Comparison of ENCODE assay signal across 13 cellular contexts in genomic region chr6:11595903-11596302, GRCh38. TPM values are rescaled to one million over a fixed set of nuclear protein-coding genes. Genes with fewer than 3 reads are reported as not detected.
DNase-seq lines count a peak whose midpoint lies in the region; ATAC-seq, FAIRE-seq and TF ChIP-seq lines count a peak whose summit lies in the region.
"Had no signal": no experiment of that assay in that cellular context is flagged by ENCODE, and none has a peak within 500 bp of the region (broad histone marks: within the 10 kb centered on the region; RNA-seq: fewer than 3 reads in every experiment).

No MANE protein-coding gene starts in this region.

- H3K4me2 ChIP-seq in endothelial cell of umbilical vein (ENCODE audit: insufficient read depth, low read length) = no peak overlapping the region

- H3K9me3 ChIP-seq in NT2/D1 (ENCODE audit: insufficient read depth, low read length) (no peaks in the 10 kb centered on the region), endothelial cell of umbilical vein (replicated peaks; ENCODE audit: control insufficient read depth, insufficient read depth, low read length) (no peaks in the 10 kb centered on the region)
- H3K9me3 ChIP-seq: body of pancreas had no signal

- no peak overlapping the region for H3K27ac ChIP-seq in endothelial cell of umbilical vein (ENCODE audit: insufficient read depth, low read depth, low read length)
- H3K27ac ChIP-seq: body of pancreas had no signal

- peaks cover 4% of the 10 kb centered on the region for H3K27me3 Mint-ChIP-seq in progenitor cell of endocrine pancreas

- CTCF ChIA-PET in endothelial cell of umbilical vein (lab: Charles Lee) = interaction anchor here (0.6 to 2.1 kb wide), 7 partner anchors 10 to 694 kb away, joined by 3 to 26 read pairs (median 3); partner anchors contain the start of gene EDN1

- H3K4me1 ChIP-seq in NT2/D1 (ENCODE audit: insufficient read depth, insufficient read length) = no peaks in the 10 kb centered on the region
- H3K4me1 ChIP-seq in endothelial cell of umbilical vein (ENCODE audit: control insufficient read depth, extremely low read depth, insufficient read depth, low read length) = no peaks in the 10 kb centered on the region
- H3K4me1 ChIP-seq: body of pancreas had no signal

- no peak overlapping the region for H2AFZ ChIP-seq in endothelial cell of umbilical vein (ENCODE audit: low read depth, low read length)

- H3K4me1 Mint-ChIP-seq in progenitor cell of endocrine pancreas (ENCODE audit: low read depth) = peaks cover 8% of the 10 kb centered on the region

- H3K36me3 Mint-ChIP-seq in progenitor cell of endocrine pancreas (ENCODE audit: insufficient read depth) = no peaks in the 10 kb centered on the region

- POLR2A ChIA-PET in endothelial cell of umbilical vein (lab: Charles Lee) = no interaction called here

- H3K9ac ChIP-seq in NT2/D1 (ENCODE audit: insufficient read length, low read depth) = no peak overlapping the region
- H3K9ac ChIP-seq in endothelial cell of umbilical vein (replicated peaks; ENCODE audit: extremely low read depth, insufficient read depth, low read length) = no peak overlapping the region

- peaks cover 4% of the 10 kb centered on the region for H3K9me3 Mint-ChIP-seq in progenitor cell of endocrine pancreas (ENCODE audit: low read depth)

- H3K27ac Mint-ChIP-seq in progenitor cell of endocrine pancreas = no peak overlapping the region

- H3K27me3 ChIP-seq in NT2/D1 (ENCODE audit: insufficient read depth, insufficient read length) (no peaks in the 10 kb centered on the region), endothelial cell of umbilical vein (ENCODE audit: control insufficient read depth in 2 of 2, insufficient read depth in 2 of 2, low read length in 2 of 2) (no peaks in the 10 kb centered on the region)
- H3K27me3 ChIP-seq: body of pancreas had no signal

- intact Hi-C loops in endothelial cell of umbilical vein (cut with micrococcal nuclease) = no loop called here

- no peak overlapping the region for H3K4me3 Mint-ChIP-seq in progenitor cell of endocrine pancreas (ENCODE audit: low read depth)

- no peaks in the 10 kb centered on the region for H3K79me2 ChIP-seq in endothelial cell of umbilical vein (ENCODE audit: control insufficient read depth, insufficient read depth, low read length)

- BruUV-seq in endothelial cell of umbilical vein (replicated peaks; lab: Mats Ljungman, UMichigan) = no TSS peak

- no peaks in the 10 kb centered on the region for H4K20me1 ChIP-seq in endothelial cell of umbilical vein (replicated peaks; ENCODE audit: control insufficient read depth, extremely low read depth, insufficient read depth, low read length)

- DNase-seq in SKM-1 treated with dmso at 0.1 percent for 144 hours (lab: John Stamatoyannopoulos, UW; ENCODE audit: unreplicated experiment) (peak; percentile 17), SKM-1 (lab: John Stamatoyannopoulos, UW; ENCODE audit: unreplicated experiment) (no peak), NT2/D1 (ENCODE audit: low read depth, low spot score) (peak; percentile 38), endothelial cell of umbilical vein (ENCODE audit: low read depth, low spot score) (peak; percentile 19), progenitor cell of endocrine pancreas (ENCODE audit: low spot score, unreplicated experiment) (no peak), cortex of kidney (lab: John Stamatoyannopoulos, UW) (no peak), KG1 (lab: John Stamatoyannopoulos, UW) (no peak)
- DNase-seq: activated T-cell treated with anti-CD3 and anti-CD28 coated beads, Interleukin-2, amount 50 U/mL, for 1 hour; body of pancreas; NCI-H1105; stimulated activated naive CD8-positive, alpha-beta T cell treated with anti-CD3 and anti-CD28 coated beads, Interleukin-15, Interleukin-2, amounts not matched to agents 100 U/mL and 50 U/mL, for 24 hours had no signal

- H3K9me1 ChIP-seq in endothelial cell of umbilical vein (replicated peaks; ENCODE audit: control insufficient read depth, extremely low read depth, insufficient read depth, low read length) = no peaks in the 10 kb centered on the region

- dilution Hi-C loops in endothelial cell of umbilical vein (cut with MboI; ENCODE audit: extremely low pct_ligation_motif_present, low sequenced_read_pairs) = no loop called here

- no peak for FAIRE-seq in endothelial cell of umbilical vein (lab: Jason Lieb, UNC)

- H3K4me3 ChIP-seq in NT2/D1 (ENCODE audit: insufficient read length, low read depth) (no peak overlapping the region), endothelial cell of umbilical vein (replicated peaks in 1 of 3; ENCODE audit: insufficient read depth in 1 of 3, low read depth in 1 of 3, low read length in 3 of 3) (no peak overlapping the region)
- H3K4me3 ChIP-seq: body of pancreas had no signal

- ATAC-seq in GM18868 (IDR thresholded peaks at IDR 0.05; ENCODE audit: unreplicated experiment) = no peak
- ATAC-seq: body of pancreas; left lobe of liver; stimulated activated naive CD8-positive, alpha-beta T cell treated with anti-CD3 and anti-CD28 coated beads, Interleukin-15, Interleukin-2, amounts not matched to agents 100 U/mL and 50 U/mL, for 24 hours had no signal

- no peaks in the 10 kb centered on the region for H3K36me3 ChIP-seq in NT2/D1 (ENCODE audit: insufficient read depth, insufficient read length, low read length)
- no peaks in the 10 kb centered on the region for H3K36me3 ChIP-seq in endothelial cell of umbilical vein (ENCODE audit: control insufficient read depth in 2 of 2, extremely low read depth in 1 of 2, insufficient read depth in 2 of 2, low read length in 2 of 2)

- TF ChIP-seq CTCF in endothelial cell of umbilical vein (IDR thresholded peaks at IDR 0.05; ENCODE audit: extremely low read depth in 1 of 2, insufficient read depth in 1 of 2, low read depth in 1 of 2, low read length in 2 of 2) (peak in 1 of 2 donors; percentile 13), progenitor cell of endocrine pancreas (IDR thresholded peaks at IDR 0.05; ENCODE audit: unreplicated experiment) (peak; percentile 13)

- no peak for TF ChIP-seq POLR2A in endothelial cell of umbilical vein (IDR thresholded peaks at IDR 0.05; ENCODE audit: low read depth, low read length)

TF ChIP-seq in endothelial cell of umbilical vein, 7 proteins besides CTCF, POLR2A, EP300 and RAD21:
- TF ChIP-seq GATA2 (IDR thresholded peaks at IDR 0.05; ENCODE audit: insufficient read depth, insufficient read length, low read depth, low read length) (no peak), MAX (IDR thresholded peaks at IDR 0.05; ENCODE audit: insufficient read depth, insufficient read length) (no peak), POLR2AphosphoS5 (IDR thresholded peaks at IDR 0.05; ENCODE audit: insufficient read depth, low read depth, low read length) (no peak), JUN (IDR thresholded peaks at IDR 0.05; ENCODE audit: borderline replicate concordance, insufficient read depth, insufficient read length, low read depth) (no peak), FOS (IDR thresholded peaks at IDR 0.05; ENCODE audit: borderline replicate concordance, insufficient read depth, low read length) (no peak), MYC (IDR thresholded peaks at IDR 0.05; ENCODE audit: low read depth, low read length) (no peak), EZH2 (IDR thresholded peaks at IDR 0.05; ENCODE audit: borderline replicate concordance, low read depth, low read length, severe bottlenecking) (no peak)

RNA-seq across cellular contexts. Expression of gene TMEM170B, which starts 58.4 kb away (rescaled TPM):
- total RNA-seq in endothelial cell of umbilical vein (4.1 and 4.2 TPM in 2 replicates), progenitor cell of endocrine pancreas (7.3 and 7.6 TPM in 2 replicates)
- polyA plus RNA-seq in endothelial cell of umbilical vein = 0.92 and 1.1 TPM in 2 replicates
- polyA plus RNA-seq in endothelial cell of umbilical vein (2011; cell fraction: cytosol; rRNA removed) = 0.98 and 1.1 TPM in 2 replicates
- 1.1 and 1.6 TPM in 2 replicates for polyA plus RNA-seq in endothelial cell of umbilical vein (2011; cell fraction: nucleus; rRNA removed)
- 0.33 and 1.0 TPM in 2 replicates for polyA plus RNA-seq in endothelial cell of umbilical vein (2012)
- 3.8 and 4.2 TPM in 2 replicates for polyA minus RNA-seq in endothelial cell of umbilical vein
- polyA minus RNA-seq in endothelial cell of umbilical vein (2011; cell fraction: cytosol; rRNA and poly(A)+ RNA removed) = 2.0 TPM
- polyA minus RNA-seq in endothelial cell of umbilical vein (2011; cell fraction: nucleus; rRNA and poly(A)+ RNA removed) = 2.2 and 3.1 TPM in 2 replicates

Comparison
In these comparisons a context has a peak if more than half of its experiments do, and no peak if none do; other contexts are left out.
1. DNase-seq: peak in SKM-1 treated with dmso at 0.1 percent for 144 hours (single experiment), NT2/D1 (single experiment) and endothelial cell of umbilical vein (single experiment); none in SKM-1 (single experiment), progenitor cell of endocrine pancreas (single experiment), cortex of kidney (single experiment) and KG1 (single experiment).